Comparison of ENCODE assay signal across 21 cellular contexts in genomic region chr6:150425508-150425907, GRCh38. TPM values are rescaled to one million over a fixed set of nuclear protein-coding genes. Genes with fewer than 3 reads are reported as not detected.
DNase-seq lines count a peak whose midpoint lies in the region; ATAC-seq and TF ChIP-seq lines count a peak whose summit lies in the region.
"Had no signal": no experiment of that assay in that cellular context is flagged by ENCODE, and none has a peak within 500 bp of the region (broad histone marks: within the 10 kb centered on the region; RNA-seq: fewer than 3 reads in every experiment).

No MANE protein-coding gene starts in this region.

- no peak for TF ChIP-seq CTCF in HEK293 (tag by site-specific recombination; IDR thresholded peaks at IDR 0.05)

- no peaks in the 10 kb centered on the region for H3K9me3 ChIP-seq in HEK293 (ENCODE audit: control insufficient read depth, insufficient read depth, low read depth, low read length)
- H3K9me3 ChIP-seq: BE2C had no signal

- H3K4me1 ChIP-seq in HEK293 (ENCODE audit: control insufficient read depth, insufficient read depth, low read length) (no peaks in the 10 kb centered on the region; the same call in 1 of the 2 replicates), rectal smooth muscle tissue (ENCODE audit: control insufficient read depth, insufficient read depth, low read length) (peaks cover 8% of the 10 kb centered on the region)
- H3K4me1 ChIP-seq: BE2C, BLaER1 had no signal

- H3K4me3 ChIP-seq in HEK293 (ENCODE audit: low read depth, low read length), result no peak overlapping the region
- no peak overlapping the region for H3K4me3 ChIP-seq in rectal smooth muscle tissue (ENCODE audit: low read length)
- H3K4me3 ChIP-seq: BLaER1 had no signal

- no peaks in the 10 kb centered on the region for H3K27me3 ChIP-seq in rectal smooth muscle tissue (ENCODE audit: control insufficient read depth, insufficient read depth, low read length)
- H3K27me3 ChIP-seq: BE2C, BLaER1 had no signal

- H3K27ac ChIP-seq in HEK293 (ENCODE audit: extremely low read depth, low read depth, low read length), result no peak overlapping the region
- peak overlapping the region; percentile 11 for H3K27ac ChIP-seq in rectal smooth muscle tissue (ENCODE audit: low read depth, low read length)
- H3K27ac ChIP-seq: BLaER1 had no signal

- intact Hi-C loops in posterior vena cava (cut with DNase I), result loop anchor here (5.0 to 10.0 kb wide), 2 partner anchors 179 to 387 kb away; no protein-coding TSS in a partner anchor

- no peak overlapping the region for H3K9ac ChIP-seq in rectal smooth muscle tissue (ENCODE audit: low read length)
- H3K9ac ChIP-seq: BLaER1 had no signal

- POLR2A ChIA-PET in HEK293 (lab: Yijun Ruan, JAX), result no interaction called here

- peak; percentile 8 for ATAC-seq in left lobe of liver

- H3K36me3 ChIP-seq in HEK293 (ENCODE audit: control insufficient read depth in 2 of 2, insufficient read depth in 1 of 2, low read length in 2 of 2), result no peaks in the 10 kb centered on the region
- H3K36me3 ChIP-seq in rectal smooth muscle tissue (ENCODE audit: control insufficient read depth, insufficient read depth, low read length), result no peaks in the 10 kb centered on the region
- H3K36me3 ChIP-seq: BE2C, BLaER1 had no signal

- CTCF ChIA-PET in HEK293 (lab: Yijun Ruan, JAX), result interaction anchor here (0.7 to 1.4 kb wide), 2 partner anchors 10 to 139 kb away, joined by 3 to 4 read pairs; no protein-coding TSS in a partner anchor

- DNase-seq in left lobe of liver (ENCODE audit: low spot score) (no peak), posterior vena cava (ENCODE audit: low spot score) (no peak), NCI-H2227 (lab: John Stamatoyannopoulos, UW; ENCODE audit: unreplicated experiment) (no peak)
- no peak for DNase-seq in activated CD4-positive, CD25-positive, alpha-beta regulatory T cell (lab: John Stamatoyannopoulos, UW)
- DNase-seq: 8988T; ACHN; BE2C; C1 segment of cervical spinal cord; CD4-positive, alpha-beta memory T cell; CD4-positive, CD25-positive, alpha-beta regulatory T cell; CD8-positive, alpha-beta memory T cell; COR-L47; DMS 273 treated with DMSO at 0.1 percent for 48 hours; DMS153; DMS79; DND-41; GF-D8 had no signal

TF ChIP-seq in HEK293, 187 proteins besides CTCF, POLR2A, EP300 and RAD21:
- no peak for TF ChIP-seq ZNF701 (tag by site-specific recombination; IDR thresholded peaks at IDR 0.05)
- TF ChIP-seq, protein P1, sequence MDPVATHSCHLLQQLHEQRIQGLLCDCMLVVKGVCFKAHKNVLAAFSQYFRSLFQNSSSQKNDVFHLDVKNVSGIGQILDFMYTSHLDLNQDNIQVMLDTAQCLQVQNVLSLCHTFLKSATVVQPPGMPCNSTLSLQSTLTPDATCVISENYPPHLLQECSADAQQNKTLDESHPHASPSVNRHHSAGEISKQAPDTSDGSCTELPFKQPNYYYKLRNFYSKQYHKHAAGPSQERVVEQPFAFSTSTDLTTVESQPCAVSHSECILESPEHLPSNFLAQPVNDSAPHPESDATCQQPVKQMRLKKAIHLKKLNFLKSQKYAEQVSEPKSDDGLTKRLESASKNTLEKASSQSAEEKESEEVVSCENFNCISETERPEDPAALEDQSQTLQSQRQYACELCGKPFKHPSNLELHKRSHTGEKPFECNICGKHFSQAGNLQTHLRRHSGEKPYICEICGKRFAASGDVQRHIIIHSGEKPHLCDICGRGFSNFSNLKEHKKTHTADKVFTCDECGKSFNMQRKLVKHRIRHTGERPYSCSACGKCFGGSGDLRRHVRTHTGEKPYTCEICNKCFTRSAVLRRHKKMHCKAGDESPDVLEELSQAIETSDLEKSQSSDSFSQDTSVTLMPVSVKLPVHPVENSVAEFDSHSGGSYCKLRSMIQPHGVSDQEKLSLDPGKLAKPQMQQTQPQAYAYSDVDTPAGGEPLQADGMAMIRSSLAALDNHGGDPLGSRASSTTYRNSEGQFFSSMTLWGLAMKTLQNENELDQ (tag by site-specific recombination; IDR thresholded peaks at IDR 0.05; ENCODE audit: low read depth), result no peak
- TF ChIP-seq ZFHX2 (tag by site-specific recombination; conservative IDR thresholded peaks at IDR 0.05), result 0 out of 2 replicates have a peak, but pooled peaks have one; percentile 13

RNA-seq across cellular contexts. Expression of gene IYD, which starts 56.7 kb away (rescaled TPM):
- total RNA-seq in left lobe of liver (28.2 TPM), posterior vena cava (not detected)
- total RNA-seq: A673; CD4-positive, alpha-beta memory T cell; CD4-positive, CD25-positive, alpha-beta regulatory T cell; CD8-positive, alpha-beta memory T cell had no signal

Comparison
In these comparisons a context has a peak if more than half of its experiments do, and no peak if none do; other contexts are left out.
1. RNA of gene IYD, which starts 56.7 kb away (total RNA-seq): 28.2 TPM in left lobe of liver (single experiment); not detected in posterior vena cava; every median in the first group is over 10 times any median in the second.